ENCODE assay signal across 23 cellular contexts in genomic region chr6:53712078-53712477, GRCh38. TPM values are rescaled to one million over a fixed set of nuclear protein-coding genes. Genes with fewer than 3 reads are reported as not detected.
"Had no signal": no experiment of that assay in that cellular context is flagged by ENCODE, and none has a peak within 500 bp of the region (broad histone marks: within the 10 kb centered on the region; RNA-seq: fewer than 3 reads in every experiment).

No MANE protein-coding gene starts in this region.

- H3K79me2 ChIP-seq: hepatocyte had no signal

- H3K4me2 ChIP-seq: hepatocyte had no signal

- DNase-seq: dermis blood vessel endothelial cell; dorsolateral prefrontal cortex; effector CD4-positive, alpha-beta T cell; effector memory CD4-positive, alpha-beta T cell; foreskin keratinocyte; heart left ventricle; hypothalamus; left cardiac atrium; left lung; left ventricle myocardium superior; lower lobe of right lung; mesenchymal stem cell; mucosa of descending colon; naive B cell had no signal

- H3K36me3 ChIP-seq: esophagus muscularis mucosa, gastroesophageal sphincter, heart left ventricle, left lung, lower lobe of right lung had no signal

- H2AFZ ChIP-seq: hepatocyte had no signal

- ATAC-seq: foreskin keratinocyte, gastroesophageal sphincter, heart left ventricle, left cardiac atrium, left lung, left ventricle myocardium superior, lower lobe of right lung, mucosa of descending colon had no signal

- FAIRE-seq: colon, endothelial cell of umbilical vein, frontal cortex, islet of Langerhans, keratinocyte had no signal

- H3K27me3 ChIP-seq: esophagus muscularis mucosa, foreskin keratinocyte, gastroesophageal sphincter, hepatocyte, left lung had no signal

- H3K9me3 ChIP-seq: esophagus muscularis mucosa, gastroesophageal sphincter, heart left ventricle, left lung, lower lobe of right lung, mucosa of descending colon had no signal

- H3K4me3 ChIP-seq: coronary artery, dorsolateral prefrontal cortex, esophagus muscularis mucosa, gastroesophageal sphincter, heart left ventricle, hepatocyte, left lung, lower lobe of right lung, mucosa of descending colon had no signal

- H3K4me1 ChIP-seq: esophagus muscularis mucosa, foreskin keratinocyte, gastroesophageal sphincter, left lung, lower lobe of right lung had no signal

- H3K27ac ChIP-seq: coronary artery, dorsolateral prefrontal cortex, esophagus muscularis mucosa, foreskin keratinocyte, gastroesophageal sphincter, heart left ventricle, hepatocyte, left lung, lower lobe of right lung had no signal

RNA-seq across cellular contexts. Expression of gene KLHL31, which starts 46.5 kb away (rescaled TPM):
- total RNA-seq: endothelial cell of umbilical vein had no signal
